8 cellular contexts compared by ENCODE assay signal in genomic region chr5:131796793-131797693, GRCh38. TPM values are rescaled to one million over a fixed set of nuclear protein-coding genes. Genes with fewer than 3 reads are reported as not detected.
DNase-seq lines count a peak whose midpoint lies in the region; ATAC-seq, FAIRE-seq and TF ChIP-seq lines count a peak whose summit lies in the region.

FNIP1 (minus strand) TSS chr5:131797017; CDS start chr5:131796921, 96 bp downstream.

- H3K9me3 Mint-ChIP-seq in activated naive CD8-positive, alpha-beta T cell treated with anti-CD3 and anti-CD28 coated beads, Interleukin-2, amount 10 ng/mL, durations not matched to agents 7 days and 5 days, result no peaks in the 10 kb centered on the region

- H3K4me1 ChIP-seq in pancreas (peaks cover 0 to 17% (median 0%) of the 10 kb centered on the region in 3 donors), tibial artery (peaks cover 0 to 38% (median 18%) of the 10 kb centered on the region in 4 donors)

- H4K20me1 ChIP-seq in SU-DHL-6 (ENCODE audit: low read depth, low read length), result 0 out of 2 replicates have a peak, but pooled peaks cover 7% of the 10 kb centered on the region

- H3K4me3 ChIP-seq in SU-DHL-6 (ENCODE audit: insufficient read depth, low read length, poor library complexity, severe bottlenecking) (peak within 1 kb of the TSS; percentile 86), pancreas (peak within 1 kb of the TSS; percentile 72 to 99 (median 86)), tibial artery (peak within 1 kb of the TSS; percentile 75 to 86)

- H3K4me2 ChIP-seq in SU-DHL-6 (ENCODE audit: low read depth, low read length, poor library complexity, severe bottlenecking), result peak within 1 kb of the TSS; percentile 94

- peak within 1 kb of the TSS; percentile 94 for H3K27ac Mint-ChIP-seq in activated naive CD8-positive, alpha-beta T cell treated with anti-CD3 and anti-CD28 coated beads, Interleukin-2, amount 10 ng/mL, durations not matched to agents 7 days and 5 days

- no peaks in the 10 kb centered on the region for H3K9me2 ChIP-seq in SU-DHL-6 (replicated peaks; ENCODE audit: insufficient read depth, low read length)

- POLR2A ChIA-PET in activated naive CD8-positive, alpha-beta T cell treated with anti-CD3 and anti-CD28 coated beads, Interleukin-2, amount 10 ng/mL, durations not matched to agents 7 days and 5 days (lab: Charles Lee), result interaction anchor here (0.6 to 2.2 kb wide), 17 partner anchors 13 to 370 kb away, joined by 3 to 14 read pairs (median 5); no protein-coding TSS in a partner anchor

- no peak for TF ChIP-seq CTCF in SU-DHL-6 (IDR thresholded peaks at IDR 0.05; ENCODE audit: insufficient read depth, low read length, poor library complexity, severe bottlenecking)
- no peak for TF ChIP-seq CTCF in pancreas (IDR thresholded peaks at IDR 0.05)
- TF ChIP-seq CTCF in tibial artery (IDR thresholded peaks at IDR 0.05), result no peak

- H3K27me3 ChIP-seq in SU-DHL-6 (ENCODE audit: low read length), result no peaks in the 10 kb centered on the region
- no peaks in the 10 kb centered on the region for H3K27me3 ChIP-seq in pancreas
- H3K27me3 ChIP-seq in tibial artery, result no peaks in the 10 kb centered on the region

- H3K4me1 Mint-ChIP-seq in activated naive CD8-positive, alpha-beta T cell treated with anti-CD3 and anti-CD28 coated beads, Interleukin-2, amount 10 ng/mL, durations not matched to agents 7 days and 5 days, result peaks cover 25% of the 10 kb centered on the region

- H3K27me3 Mint-ChIP-seq in activated naive CD8-positive, alpha-beta T cell treated with anti-CD3 and anti-CD28 coated beads, Interleukin-2, amount 10 ng/mL, durations not matched to agents 7 days and 5 days, result no peaks in the 10 kb centered on the region

- H3K79me2 ChIP-seq in SU-DHL-6 (ENCODE audit: insufficient read depth, low read length), result peaks cover 46% of the 10 kb centered on the region

- H3K36me3 Mint-ChIP-seq in activated naive CD8-positive, alpha-beta T cell treated with anti-CD3 and anti-CD28 coated beads, Interleukin-2, amount 10 ng/mL, durations not matched to agents 7 days and 5 days, result peaks cover 19% of the 10 kb centered on the region

- no peaks in the 10 kb centered on the region for H3F3A ChIP-seq in SU-DHL-6 (ENCODE audit: insufficient read depth)

- H3K27ac ChIP-seq in SU-DHL-6 (ENCODE audit: low read depth, low read length), result peak within 1 kb of the TSS; percentile 54
- peak within 1 kb of the TSS; percentile 96 to 100 (median 99) for H3K27ac ChIP-seq in pancreas
- H3K27ac ChIP-seq in tibial artery, result peak within 1 kb of the TSS; percentile 95 to 100

- peak within 1 kb of the TSS; percentile 91 for H2AFZ ChIP-seq in SU-DHL-6 (ENCODE audit: low read depth, low read length, severe bottlenecking)

- peak within 1 kb of the TSS; percentile 88 for H3K9ac ChIP-seq in SU-DHL-6 (ENCODE audit: low read length)

- TF ChIP-seq POLR2A in GM10847 (IDR thresholded peaks at IDR 0.05; ENCODE audit: extremely low read depth, insufficient read length), result peak; percentile 90

- intact Hi-C loops in Right ventricle myocardium inferior (cut with DNase I), result loop anchor here (2.0 to 10.0 kb wide), 6 partner anchors 40 to 1168 kb away; partner anchors contain the start of genes AFF4, LYRM7 and RAPGEF6
- intact Hi-C loops in pancreas (cut with DNase I), result no loop called here
- intact Hi-C loops in tibial artery (cut with DNase I; ENCODE audit: low total_unique reads), result loop anchor here (2.0 kb wide), 1 partner anchor 162 kb away; the partner anchor contains the start of gene RAPGEF6

- H3K9me3 ChIP-seq in SU-DHL-6 (ENCODE audit: insufficient read depth, low read length) (no peaks in the 10 kb centered on the region), pancreas (no peaks in the 10 kb centered on the region), tibial artery (no peaks in the 10 kb centered on the region)

- peak within 1 kb of the TSS; percentile 97 for H3K4me3 Mint-ChIP-seq in activated naive CD8-positive, alpha-beta T cell treated with anti-CD3 and anti-CD28 coated beads, Interleukin-2, amount 10 ng/mL, durations not matched to agents 7 days and 5 days

- no peak for FAIRE-seq in pancreas (lab: Jason Lieb, UNC)

- H3K36me3 ChIP-seq in SU-DHL-6 (ENCODE audit: low read length), result no peaks in the 10 kb centered on the region
- H3K36me3 ChIP-seq in pancreas, result no peaks in the 10 kb centered on the region
- no peaks in the 10 kb centered on the region for H3K36me3 ChIP-seq in tibial artery

- peak; percentile 88 for DNase-seq in NCI-H128 (lab: John Stamatoyannopoulos, UW; ENCODE audit: unreplicated experiment)
- peak; percentile 99 for DNase-seq in activated naive CD8-positive, alpha-beta T cell treated with anti-CD3 and anti-CD28 coated beads, Interleukin-2, amount 10 ng/mL, durations not matched to agents 7 days and 5 days
- peak; percentile 100 for DNase-seq in Right ventricle myocardium inferior (ENCODE audit: missing footprints)
- peak; percentile 98 to 100 (median 99) for DNase-seq in pancreas
- peak; percentile 100 for DNase-seq in tibial artery

- 0 to 1% methylated on average over 75 to 79 of the region's 79 CpGs for WGBS in pancreas, 2 donors

- ATAC-seq in HG02678 (IDR thresholded peaks at IDR 0.05; ENCODE audit: unreplicated experiment) (peak; percentile 93), Right ventricle myocardium inferior (peak; percentile 99), pancreas (peak; percentile 94 to 98 (median 96))
- peak; percentile 94 for ATAC-seq in activated naive CD8-positive, alpha-beta T cell treated with anti-CD3 and anti-CD28 coated beads, Interleukin-2, amount 10 ng/mL, durations not matched to agents 7 days and 5 days (ENCODE audit: low read depth)

RNA-seq across cellular contexts. Expression of gene FNIP1, which starts in this region (rescaled TPM):
- total RNA-seq in activated naive CD8-positive, alpha-beta T cell treated with anti-CD3 and anti-CD28 coated beads, Interleukin-2, amount 10 ng/mL, durations not matched to agents 7 days and 5 days, result 10 to 100 TPM; 30.6 to 31.7 TPM
- total RNA-seq in Right ventricle myocardium inferior, result 30.8 TPM
- 10 to 100 TPM; 11.1 to 20.9 (median 13.2) TPM for total RNA-seq in pancreas
- polyA plus RNA-seq in pancreas, result 1 to 10 TPM; 2.7 to 4.4 TPM

Comparison
In these comparisons a context has a peak if more than half of its experiments do, and no peak if none do; other contexts are left out.
1. Peak in every context shown above with its lines: DNase-seq, ATAC-seq, H3K4me3 ChIP-seq and H3K27ac ChIP-seq.
2. intact Hi-C loops: an anchor here in Right ventricle myocardium inferior (2.0 to 10.0 kb wide) and tibial artery (2.0 kb wide); none called in pancreas.